Comparison of ENCODE assay signal across 9 cellular contexts in the genomic region with DNA sequence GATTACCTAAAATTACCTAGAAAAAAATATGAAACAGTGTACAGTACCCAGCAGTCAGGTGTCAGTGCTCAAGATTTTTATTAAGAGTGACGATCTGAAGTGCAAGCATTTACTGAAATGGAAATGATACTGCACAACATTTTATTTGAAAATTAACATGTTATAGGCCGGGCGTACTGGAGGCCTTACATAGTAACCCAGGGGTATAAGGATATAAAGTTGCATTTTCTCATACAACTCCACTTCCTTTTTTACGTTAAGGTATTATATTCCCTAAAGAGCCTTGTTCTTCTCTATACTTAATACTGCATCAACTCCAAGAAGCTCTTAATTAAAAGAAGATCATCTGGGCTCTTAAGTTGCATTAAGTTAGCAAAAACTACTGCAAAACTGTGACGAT. TPM values are rescaled to one million over a fixed set of nuclear protein-coding genes. Genes with fewer than 3 reads are reported as not detected.
DNase-seq lines count a peak whose midpoint lies in the region; ATAC-seq and TF ChIP-seq lines count a peak whose summit lies in the region.
"Had no signal": no experiment of that assay in that cellular context is flagged by ENCODE, and none has a peak within 500 bp of the region (broad histone marks: within the 10 kb centered on the region; RNA-seq: fewer than 3 reads in every experiment).

No MANE protein-coding gene starts in this region.

- no peaks in the 10 kb centered on the region for H3K9me3 Mint-ChIP-seq in CD4-positive, CD25-positive, alpha-beta regulatory T cell

- no peak for DNase-seq in CD4-positive, CD25-positive, alpha-beta regulatory T cell
- no peak for DNase-seq in ovary
- DNase-seq in retina = no peak
- DNase-seq in NK-92 treated with Interleukin-12 subunit alpha and Interleukin-12 subunit beta, amount 100 ng/mL, for 24 hours (lab: John Stamatoyannopoulos, UW) = no peak
- DNase-seq in NCI-H526 (lab: John Stamatoyannopoulos, UW) = no peak
- DNase-seq: aorta had no signal

- no peaks in the 10 kb centered on the region for H3F3A ChIP-seq in OCI-LY1 (ENCODE audit: insufficient read depth, low read length)

- peak overlapping the region; percentile 94 to 99 (median 96) for H3K4me3 Mint-ChIP-seq in CD4-positive, CD25-positive, alpha-beta regulatory T cell

- H3K27ac ChIP-seq in CD4-positive, CD25-positive, alpha-beta regulatory T cell (ENCODE audit: insufficient read depth, low read length, poor library complexity, severe bottlenecking) = peak overlapping the region; percentile 99
- H3K27ac ChIP-seq in OCI-LY1 (ENCODE audit: low read depth, low read length, poor library complexity, severe bottlenecking) (no peak overlapping the region), duodenal mucosa (ENCODE audit: low read depth, low read length) (peak overlapping the region; percentile 36), ovary (peak overlapping the region in 1 of 2 donors; percentile 26)

- H3K9ac ChIP-seq in OCI-LY1 (ENCODE audit: low read length) (no peak overlapping the region), duodenal mucosa (ENCODE audit: low read depth in 1 of 2, low read length in 2 of 2) (peak overlapping the region; percentile 86 to 98)

- H3K4me2 ChIP-seq in OCI-LY1 (ENCODE audit: low read length) = peak overlapping the region; percentile 10; the same call in 1 of the 2 replicates

- WGBS in ovary, 3 donors = 31 to 34% (median 31%) methylated on average over 5 of the region's 5 CpGs

- no peaks in the 10 kb centered on the region for H3K9me3 ChIP-seq in CD4-positive, CD25-positive, alpha-beta regulatory T cell (ENCODE audit: control insufficient read depth in 2 of 2, low read length in 2 of 2)
- no peaks in the 10 kb centered on the region for H3K9me3 ChIP-seq in OCI-LY1 (ENCODE audit: low read length)
- no peaks in the 10 kb centered on the region for H3K9me3 ChIP-seq in duodenal mucosa (ENCODE audit: control insufficient read depth in 1 of 2, low read length in 2 of 2)
- H3K9me3 ChIP-seq in ovary = no peaks in the 10 kb centered on the region

- no peaks in the 10 kb centered on the region for H4K20me1 ChIP-seq in OCI-LY1 (ENCODE audit: insufficient read depth, low read length)

- peaks cover 20 to 67% (median 58%) of the 10 kb centered on the region in 4 donors for H3K4me1 Mint-ChIP-seq in CD4-positive, CD25-positive, alpha-beta regulatory T cell

- peak overlapping the region; percentile 99 to 100 (median 100) for H3K27ac Mint-ChIP-seq in CD4-positive, CD25-positive, alpha-beta regulatory T cell

- H3K27me3 ChIP-seq in CD4-positive, CD25-positive, alpha-beta regulatory T cell (ENCODE audit: control insufficient read depth, insufficient read depth, low read length) = no peaks in the 10 kb centered on the region
- H3K27me3 ChIP-seq in OCI-LY1 (ENCODE audit: insufficient read depth, low read length) (no peaks in the 10 kb centered on the region), duodenal mucosa (ENCODE audit: control insufficient read depth in 1 of 2, insufficient read depth in 2 of 2, low read length in 2 of 2) (no peaks in the 10 kb centered on the region), ovary (no peaks in the 10 kb centered on the region)

- no peak overlapping the region for H2AFZ ChIP-seq in OCI-LY1 (ENCODE audit: low read length)

- H3K4me3 ChIP-seq in CD4-positive, CD25-positive, alpha-beta regulatory T cell (ENCODE audit: low read depth, low read length) = peak overlapping the region; percentile 96
- no peak overlapping the region for H3K4me3 ChIP-seq in OCI-LY1 (ENCODE audit: low read depth, low read length, poor library complexity, severe bottlenecking)
- H3K4me3 ChIP-seq in duodenal mucosa (ENCODE audit: low read depth in 1 of 2, low read length in 2 of 2) = peak overlapping the region; percentile 50 to 93
- H3K4me3 ChIP-seq in ovary = peak overlapping the region; percentile 24

- intact Hi-C loops in ovary (cut with DNase I) = loop anchor here in 2 of 4 donors (5.0 to 10.0 kb wide), 2 partner anchors 46 to 74 kb away; partner anchors contain the start of genes CCNG1 (in 1 of the 2), HMMR (in 1 of the 2) and NUDCD2 (in 1 of the 2)

- H3K36me3 Mint-ChIP-seq in CD4-positive, CD25-positive, alpha-beta regulatory T cell = peaks cover 26% of the 10 kb centered on the region

- peaks cover 25% of the 10 kb centered on the region for H3K36me3 ChIP-seq in CD4-positive, CD25-positive, alpha-beta regulatory T cell (ENCODE audit: control insufficient read depth, insufficient read depth, low read length)
- H3K36me3 ChIP-seq in OCI-LY1 (ENCODE audit: insufficient read depth, low read length) (peaks cover 21% of the 10 kb centered on the region; the same call in 1 of the 2 replicates), duodenal mucosa (ENCODE audit: control insufficient read depth in 1 of 2, insufficient read depth in 2 of 2, low read length in 2 of 2) (peaks cover 13 to 20% of the 10 kb centered on the region in 2 donors), ovary (no peaks in the 10 kb centered on the region)

- no peaks in the 10 kb centered on the region for H3K9me2 ChIP-seq in OCI-LY1 (ENCODE audit: low read depth, low read length)

- no peak for ATAC-seq in CD4-positive, CD25-positive, alpha-beta regulatory T cell (ENCODE audit: low read depth in 2 of 2)
- ATAC-seq in GM21825 (IDR thresholded peaks at IDR 0.05; ENCODE audit: unreplicated experiment) = no peak

- H3K4me1 ChIP-seq in CD4-positive, CD25-positive, alpha-beta regulatory T cell (ENCODE audit: control insufficient read depth, insufficient read depth, low read length, poor library complexity, severe bottlenecking) = peaks cover 73% of the 10 kb centered on the region
- H3K4me1 ChIP-seq in OCI-LY1 (ENCODE audit: insufficient read depth, low read length, severe bottlenecking) (peaks cover 52% of the 10 kb centered on the region), duodenal mucosa (ENCODE audit: control insufficient read depth in 1 of 2, insufficient read depth in 2 of 2, low read length in 2 of 2) (peaks cover 6 to 16% of the 10 kb centered on the region in 2 donors), ovary (ENCODE audit: insufficient read depth) (peaks cover 13% of the 10 kb centered on the region)

- H3K79me2 ChIP-seq in OCI-LY1 (ENCODE audit: insufficient read depth, low read length) = peaks cover 58% of the 10 kb centered on the region

- TF ChIP-seq EP300 in ovary (IDR thresholded peaks at IDR 0.05) = no peak

- no peaks in the 10 kb centered on the region for H3K27me3 Mint-ChIP-seq in CD4-positive, CD25-positive, alpha-beta regulatory T cell

- no peak for TF ChIP-seq CTCF in OCI-LY1 (IDR thresholded peaks at IDR 0.05; ENCODE audit: low read length)
- TF ChIP-seq CTCF in ovary (IDR thresholded peaks at IDR 0.05) = no peak

- TF ChIP-seq POLR2A in ovary (IDR thresholded peaks at IDR 0.05) = no peak

RNA-seq across cellular contexts. Expression of gene MAT2B, which starts 3.3 kb away (rescaled TPM):
- total RNA-seq in CD4-positive, CD25-positive, alpha-beta regulatory T cell = 88.9 TPM
- polyA plus RNA-seq in CD4-positive, CD25-positive, alpha-beta regulatory T cell = 100 to 1,000 TPM; 362 to 444 (median 424) TPM
- total RNA-seq in ovary = 10 to 100 TPM; 46.6 to 67.8 (median 54.0) TPM
- polyA plus RNA-seq in ovary = 10 to 100 TPM; 81.6 to 83.0 TPM

RNA-seq across cellular contexts. Expression of gene HMMR, which starts 48.3 kb away (rescaled TPM):
- 1.0 TPM for total RNA-seq in CD4-positive, CD25-positive, alpha-beta regulatory T cell
- 1 to 10 TPM in 2 of 4 donors, under 1 TPM in 2; 0.82 to 2.3 (median 1.2) TPM for polyA plus RNA-seq in CD4-positive, CD25-positive, alpha-beta regulatory T cell
- 1 to 10 TPM in 1 of 7 donors, under 1 TPM in 5, not detected in 1; 0.10 to 1.4 (median 0.27) TPM for total RNA-seq in ovary
- polyA plus RNA-seq in ovary = under 1 TPM; 0.23 to 0.77 TPM

RNA-seq across cellular contexts. Expression of gene NUDCD2, which starts 48.9 kb away (rescaled TPM):
- 20.7 TPM for total RNA-seq in CD4-positive, CD25-positive, alpha-beta regulatory T cell
- 10 to 100 TPM; 39.8 to 59.8 (median 47.8) TPM for polyA plus RNA-seq in CD4-positive, CD25-positive, alpha-beta regulatory T cell
- total RNA-seq in ovary = 10 to 100 TPM in 6 of 7 donors, 1 to 10 TPM in 1; 6.8 to 26.0 (median 19.6) TPM
- polyA plus RNA-seq in ovary = 1 to 10 TPM; 8.4 to 9.5 TPM
